ENCODE assay signal across 8 cellular contexts in the genomic region with DNA sequence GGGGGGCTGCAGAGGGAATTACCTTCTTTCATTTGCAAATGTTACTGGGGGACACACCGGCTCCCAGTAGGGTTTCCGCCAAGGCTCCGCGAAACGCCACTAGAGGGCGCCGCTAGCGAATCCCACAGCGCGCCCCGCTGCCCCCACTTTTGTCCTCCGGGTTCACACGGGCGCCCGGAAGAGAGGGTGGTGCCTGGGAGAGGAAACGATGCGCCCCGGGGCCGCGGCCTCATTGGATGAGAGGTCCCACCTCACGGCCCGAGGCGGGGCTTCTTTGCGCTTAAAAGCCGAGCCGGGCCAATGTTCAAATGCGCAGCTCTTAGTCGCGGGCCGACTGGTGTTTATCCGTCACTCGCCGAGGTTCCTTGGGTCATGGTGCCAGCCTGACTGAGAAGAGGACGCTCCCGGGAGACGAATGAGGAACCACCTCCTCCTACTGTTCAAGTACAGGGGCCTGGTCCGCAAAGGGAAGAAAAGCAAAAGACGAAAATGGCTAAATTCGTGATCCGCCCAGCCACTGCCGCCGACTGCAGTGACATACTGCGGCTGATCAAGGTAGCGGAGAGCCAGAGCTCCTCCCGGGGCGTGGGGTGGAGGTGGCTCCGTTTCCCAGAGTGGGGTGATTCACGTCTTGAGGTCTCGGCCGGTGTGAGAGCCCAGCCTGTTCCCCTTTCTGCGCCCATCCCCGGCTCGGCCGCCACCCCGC. TPM values are rescaled to one million over a fixed set of nuclear protein-coding genes. Genes with fewer than 3 reads are reported as not detected.
DNase-seq lines count a peak whose midpoint lies in the region; ATAC-seq, FAIRE-seq and TF ChIP-seq lines count a peak whose summit lies in the region.

TSS of gene SAT1 (plus strand) at position 311 of the 706 bp plus-strand sequence. CDS start at position 490, 179 bp downstream.

- peaks cover 25% of the 10 kb centered on the region for H3K36me3 Mint-ChIP-seq in T-cell

- ATAC-seq in HG02852 (IDR thresholded peaks at IDR 0.05; ENCODE audit: unreplicated experiment): peak; percentile 82
- ATAC-seq in T-cell (replicated peaks in 1 of 4): peak; percentile 90 to 95 (median 94)
- peak; percentile 94 to 96 for ATAC-seq in upper lobe of left lung (ENCODE audit: low FRiP score in 2 of 2)

- FAIRE-seq in GM12892 (lab: Jason Lieb, UNC): peak; percentile 89

- peak within 1 kb of the TSS; percentile 95 for H3K27ac Mint-ChIP-seq in T-cell

- TF ChIP-seq EP300 in upper lobe of left lung (IDR thresholded peaks at IDR 0.05): peak in 1 of 4 donors; percentile 76

- peak within 1 kb of the TSS; percentile 94 to 95 (median 94) for H3K4me3 Mint-ChIP-seq in T-cell

- no peaks in the 10 kb centered on the region for H3K27me3 Mint-ChIP-seq in T-cell

- peak; percentile 99 for TF ChIP-seq POLR2A in GM12892 (IDR thresholded peaks at IDR 0.05; ENCODE audit: low read depth, low read length)
- peak; percentile 90 to 99 (median 97) for TF ChIP-seq POLR2A in upper lobe of left lung (IDR thresholded peaks at IDR 0.05)

- POLR2A ChIA-PET in T-cell (lab: Charles Lee): interaction anchor here (0.6 to 2.5 kb wide), 15 partner anchors 10 to 271 kb away, joined by 3 to 21 read pairs (median 4); partner anchors contain the start of genes ACOT9 (in 2 of the 2), EIF2S3 (in 1 of the 2) and PRDX4 (in 1 of the 2)

- peak within 1 kb of the TSS; percentile 41 to 64 (median 56) for H3K4me3 ChIP-seq in upper lobe of left lung

- H3K9me3 ChIP-seq in upper lobe of left lung: no peaks in the 10 kb centered on the region

- peaks cover 0 to 7% (median 0%) of the 10 kb centered on the region in 4 donors for H3K4me1 ChIP-seq in upper lobe of left lung

- peaks cover 0 to 10% (median 0%) of the 10 kb centered on the region in 4 donors for H3K36me3 ChIP-seq in upper lobe of left lung

- 0 to 30% (median 0%) methylated on average over 38 to 55 of the region's 55 CpGs for WGBS in adipose tissue, 3 donors
- 0 to 33% methylated on average over 1 to 55 of the region's 55 CpGs for WGBS in upper lobe of left lung, 2 donors

- H3K27ac ChIP-seq in adipose tissue (ENCODE audit: low read depth, low read length) (peak within 1 kb of the TSS; percentile 95), upper lobe of left lung (peak within 1 kb of the TSS; percentile 91 to 97 (median 94))

- H3K27me3 ChIP-seq in upper lobe of left lung: no peaks in the 10 kb centered on the region

- intact Hi-C loops in cardiac septum (cut with DNase I) (loop anchor here (1.0 to 10.0 kb wide), 4 partner anchors 41 to 272 kb away; partner anchors contain the start of genes ACOT9, EIF2S3 and KLHL15), posterior cingulate gyrus (cut with DNase I) (loop anchor here (1.0 to 2.0 kb wide), 2 partner anchors 116 to 119 kb away; partner anchors contain the start of gene PRDX4)

- DNase-seq in GM12892 (ENCODE audit: insufficient read length) (peak; percentile 63), NCI-H1436 treated with DMSO at 0.1 percent for 48 hours (lab: John Stamatoyannopoulos, UW) (peak; percentile 62), T-cell (peak; percentile 82 to 95 (median 92)), cardiac septum (ENCODE audit: low spot score) (peak; percentile 97), posterior cingulate gyrus (peak; percentile 88 to 99 (median 94)), upper lobe of left lung (peak; percentile 96)

- peak; percentile 59 to 88 (median 72) for TF ChIP-seq CTCF in upper lobe of left lung (IDR thresholded peaks at IDR 0.05)

- no peaks in the 10 kb centered on the region for H3K9me3 Mint-ChIP-seq in T-cell

- peaks cover 34 to 40% (median 40%) of the 10 kb centered on the region in 3 donors for H3K4me1 Mint-ChIP-seq in T-cell

- CTCF ChIA-PET in T-cell (lab: Charles Lee): interaction anchor here (0.6 to 2.1 kb wide), 14 partner anchors 10 to 589 kb away, joined by 3 to 14 read pairs (median 4); partner anchors contain the start of genes ACOT9 (in 1 of the 2), APOO (in 1 of the 2), CXorf58 (in 1 of the 2) and EIF2S3 (in 1 of the 2)

RNA-seq across cellular contexts. Expression of gene SAT1, which starts in this region (rescaled TPM):
- polyA plus RNA-seq in GM12892 (2012; ENCODE audit: missing spikeins): 66.9 TPM
- 100 to 1,000 TPM in 2 of 5 donors, 10 to 100 TPM in 3; 89.6 to 258 (median 94.4) TPM for total RNA-seq in T-cell
- polyA plus RNA-seq in adipose tissue: 1,000 to 10,000 TPM in 1 of 3 donors, 100 to 1,000 TPM in 2; 204 to 1,438 (median 895) TPM
- total RNA-seq in cardiac septum: 156 TPM
- total RNA-seq in upper lobe of left lung: 1,000 to 10,000 TPM in 4 of 6 donors, 100 to 1,000 TPM in 2; 657 to 1,891 (median 1,145) TPM

Comparison
In these comparisons a context has a peak if more than half of its experiments do, and no peak if none do; other contexts are left out.
1. Peak in every context shown above with its lines: DNase-seq, ATAC-seq, H3K4me3 ChIP-seq and H3K27ac ChIP-seq.